1 cellular context compared by ENCODE assay signal in the genomic region with DNA sequence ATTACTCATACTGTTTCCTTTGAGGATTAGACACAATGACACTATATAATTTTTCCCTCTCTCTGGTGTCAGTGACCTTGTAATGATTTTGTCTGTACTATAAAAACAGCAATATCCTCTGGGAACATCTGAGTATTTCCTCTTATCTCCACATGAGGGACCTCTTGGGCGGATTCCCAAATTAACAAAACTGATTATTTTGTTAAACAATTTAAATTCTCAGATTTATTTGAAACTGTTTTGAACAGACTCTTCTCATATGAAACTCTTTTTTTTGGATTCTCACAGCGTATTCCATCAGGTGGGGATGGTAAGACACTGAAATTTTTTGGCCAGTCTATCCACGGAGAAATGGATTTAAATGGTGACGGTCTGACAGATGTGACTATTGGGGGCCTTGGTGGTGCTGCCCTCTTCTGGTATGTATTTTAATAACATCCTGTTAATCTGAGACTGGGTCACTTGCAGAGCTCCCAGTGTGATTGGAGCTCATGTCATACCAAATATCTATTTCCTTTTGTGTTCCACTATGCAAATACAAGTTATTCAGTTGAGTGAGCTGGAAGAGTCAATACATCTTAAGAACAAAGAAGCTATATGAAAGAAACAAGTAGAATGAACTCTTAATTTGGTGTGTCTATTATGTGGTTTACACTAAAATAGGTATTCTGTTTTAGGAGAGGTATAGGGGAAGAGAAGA.
TF ChIP-seq lines count a peak whose summit lies in the region.

No MANE protein-coding gene starts in this region.

TF ChIP-seq in HEK293, 187 proteins besides CTCF, POLR2A, EP300 and RAD21 (continued from another document):
- TF ChIP-seq BCL11A (tag by site-specific recombination; IDR thresholded peaks at IDR 0.05; ENCODE audit: low read depth) (no peak), OSR2 (tag by site-specific recombination; IDR thresholded peaks at IDR 0.05) (no peak), EGR2 (tag by site-specific recombination; IDR thresholded peaks at IDR 0.05; ENCODE audit: low read depth) (no peak), ZFHX2 (tag by site-specific recombination; conservative IDR thresholded peaks at IDR 0.05) (no peak), ZNF184 (tag by site-specific recombination; IDR thresholded peaks at IDR 0.05) (peak; percentile 27; the same call in 1 of the 2 replicates), ZNF639 (tag by site-specific recombination; IDR thresholded peaks at IDR 0.05) (no peak), ZNF324 (tag by site-specific recombination; IDR thresholded peaks at IDR 0.05) (no peak), ZNF610 (tag by site-specific recombination; IDR thresholded peaks at IDR 0.05; ENCODE audit: borderline replicate concordance) (no peak), KLF1 (tag by site-specific recombination; IDR thresholded peaks at IDR 0.05) (no peak), TRIM28 (IDR thresholded peaks at IDR 0.05; ENCODE audit: borderline replicate concordance, low read length) (no peak; the same call in 1 of the 2 replicates), ZNF175 (tag by site-specific recombination; IDR thresholded peaks at IDR 0.05) (no peak), ZNF580 (tag by site-specific recombination; IDR thresholded peaks at IDR 0.05) (no peak)
- TF ChIP-seq, protein P1, sequence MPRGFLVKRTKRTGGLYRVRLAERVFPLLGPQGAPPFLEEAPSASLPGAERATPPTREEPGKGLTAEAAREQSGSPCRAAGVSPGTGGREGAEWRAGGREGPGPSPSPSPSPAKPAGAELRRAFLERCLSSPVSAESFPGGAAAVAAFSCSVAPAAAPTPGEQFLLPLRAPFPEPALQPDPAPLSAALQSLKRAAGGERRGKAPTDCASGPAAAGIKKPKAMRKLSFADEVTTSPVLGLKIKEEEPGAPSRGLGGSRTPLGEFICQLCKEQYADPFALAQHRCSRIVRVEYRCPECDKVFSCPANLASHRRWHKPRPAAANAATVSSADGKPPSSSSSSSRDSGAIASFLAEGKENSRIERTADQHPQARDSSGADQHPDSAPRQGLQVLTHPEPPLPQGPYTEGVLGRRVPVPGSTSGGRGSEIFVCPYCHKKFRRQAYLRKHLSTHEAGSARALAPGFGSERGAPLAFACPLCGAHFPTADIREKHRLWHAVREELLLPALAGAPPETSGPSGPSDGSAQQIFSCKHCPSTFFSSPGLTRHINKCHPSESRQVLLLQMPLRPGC (tag by site-specific recombination; IDR thresholded peaks at IDR 0.05): no peak
